ENCODE assay signal across 25 cellular contexts in genomic region chr19:10010939-10011338, GRCh38. TPM values are rescaled to one million over a fixed set of nuclear protein-coding genes. Genes with fewer than 3 reads are reported as not detected.
DNase-seq lines count a peak whose midpoint lies in the region; ATAC-seq and TF ChIP-seq lines count a peak whose summit lies in the region.
"Had no signal": no experiment of that assay in that cellular context is flagged by ENCODE, and none has a peak within 500 bp of the region (broad histone marks: within the 10 kb centered on the region; RNA-seq: fewer than 3 reads in every experiment).

No MANE protein-coding gene starts in this region.

- H4K91ac ChIP-seq in mesenchymal stem cell (ENCODE audit: low read length): no peak overlapping the region

- no peaks in the 10 kb centered on the region for H3K79me1 ChIP-seq in mesenchymal stem cell (replicated peaks; ENCODE audit: low read length, poor library complexity, severe bottlenecking)

- H3K27ac ChIP-seq in mammary epithelial cell (ENCODE audit: insufficient read depth, low read depth, low read length): no peak overlapping the region
- H3K27ac ChIP-seq in neural progenitor cell: no peak overlapping the region
- no peak overlapping the region for H3K27ac ChIP-seq in thyroid gland
- H3K27ac ChIP-seq in mesenchymal stem cell (ENCODE audit: low read length, poor library complexity, severe bottlenecking): no peak overlapping the region
- H3K27ac ChIP-seq: ascending aorta had no signal

- DNase-seq in natural killer cell (no peak), mammary epithelial cell (no peak), neural progenitor cell (ENCODE audit: low spot score) (no peak), thyroid gland (no peak), kidney tubule cell (ENCODE audit: low spot score) (no peak), mesenchymal stem cell (no peak), NCI-H345 (lab: John Stamatoyannopoulos, UW) (no peak)
- no peak for DNase-seq in natural killer cell treated with Interleukin-12 subunit alpha and Interleukin-12 subunit beta and Interleukin-15 and Interleukin-18, amount 100 ng/mL, for 72 hours (ENCODE audit: low spot score)
- DNase-seq: activated CD4-positive, alpha-beta T cell treated with anti-CD3 and anti-CD28 coated beads for 48 hours; activated naive CD4-positive, alpha-beta T cell treated with anti-CD3 and anti-CD28 coated beads, Interleukin-2, amount 50 U/mL, for 16 hours; activated T-cell treated with anti-CD3 and anti-CD28 coated beads, Interleukin-2, amount 50 U/mL, for 72 hours; effector CD8-positive, alpha-beta T cell; foreskin melanocyte; NCI-H1092; NCI-H187 treated with DMSO at 0.1 percent for 48 hours; NCI-H526; occipital lobe; substantia nigra; T-helper 2 cell had no signal

- intact Hi-C loops in natural killer cell (cut with micrococcal nuclease): no loop called here
- intact Hi-C loops in mammary epithelial cell (cut with micrococcal nuclease): no loop called here
- intact Hi-C loops in thyroid gland (cut with DNase I): no loop called here

- H3K18ac ChIP-seq in mesenchymal stem cell (ENCODE audit: low read depth in 1 of 2, low read length in 2 of 2): no peak overlapping the region

- no peak overlapping the region for H2BK12ac ChIP-seq in mesenchymal stem cell (ENCODE audit: low read length in 2 of 2)

- in situ Hi-C loops in mammary epithelial cell (cut with MboI; ENCODE audit: low sequenced_read_pairs in 2 of 2): no loop called here

- TF ChIP-seq CTCF in natural killer cell (IDR thresholded peaks at IDR 0.05) (no peak), mammary epithelial cell (conservative IDR thresholded peaks at IDR 0.05 in 1 of 2, IDR thresholded peaks at IDR 0.05 in 1 of 2; ENCODE audit: extremely low read depth in 1 of 2, insufficient read depth in 1 of 2, low read depth in 1 of 2, low read length in 2 of 2) (no peak), neural progenitor cell (IDR thresholded peaks at IDR 0.05) (no peak), thyroid gland (IDR thresholded peaks at IDR 0.05) (no peak)

- H3K27me3 Mint-ChIP-seq in natural killer cell (ENCODE audit: low read depth in 2 of 2): peaks cover 33 to 36% of the 10 kb centered on the region in 2 donors
- H3K27me3 Mint-ChIP-seq in natural killer cell treated with Interleukin-12 subunit alpha and Interleukin-12 subunit beta and Interleukin-15 and Interleukin-18, amount 100 ng/mL, for 72 hours: peaks cover 40 to 42% of the 10 kb centered on the region in 2 donors
- peaks cover 41% of the 10 kb centered on the region for H3K27me3 Mint-ChIP-seq in neural progenitor cell (ENCODE audit: insufficient read depth, low read depth)

- H2AK5ac ChIP-seq in mesenchymal stem cell (ENCODE audit: low read length, severe bottlenecking): no peak overlapping the region

- no peak for ATAC-seq in natural killer cell
- no peak for ATAC-seq in natural killer cell treated with Interleukin-12 subunit alpha and Interleukin-12 subunit beta and Interleukin-15 and Interleukin-18, amount 100 ng/mL, for 72 hours
- ATAC-seq: activated T-cell treated with anti-CD3 and anti-CD28 coated beads, Interleukin-2, amount 50 U/mL, for 72 hours had no signal

- no peak overlapping the region for H3K4ac ChIP-seq in mesenchymal stem cell (ENCODE audit: low read depth in 1 of 2, low read length in 2 of 2)

- no peak overlapping the region for H3K23ac ChIP-seq in mesenchymal stem cell (ENCODE audit: low read length in 2 of 2)

- peaks cover 15% of the 10 kb centered on the region for H3K4me1 ChIP-seq in mammary epithelial cell (ENCODE audit: insufficient read depth, low read length)
- no peaks in the 10 kb centered on the region for H3K4me1 ChIP-seq in neural progenitor cell
- H3K4me1 ChIP-seq in thyroid gland: peaks cover 0 to 4% of the 10 kb centered on the region in 2 donors
- H3K4me1 ChIP-seq in mesenchymal stem cell (ENCODE audit: control insufficient read depth, insufficient read depth, low read depth, low read length): peaks cover 25% of the 10 kb centered on the region
- H3K4me1 ChIP-seq: HAP-1 had no signal

- H3K27ac Mint-ChIP-seq in natural killer cell (no peak overlapping the region), neural progenitor cell (no peak overlapping the region)
- no peak overlapping the region for H3K27ac Mint-ChIP-seq in natural killer cell treated with Interleukin-12 subunit alpha and Interleukin-12 subunit beta and Interleukin-15 and Interleukin-18, amount 100 ng/mL, for 72 hours
- H3K27ac Mint-ChIP-seq: activated T-cell treated with anti-CD3 and anti-CD28 coated beads, Interleukin-2, amount 50 U/mL, for 72 hours; CD14-positive monocyte; memory B cell had no signal

- no peaks in the 10 kb centered on the region for H3K27me3 ChIP-seq in mammary epithelial cell (ENCODE audit: insufficient read depth, low read length)
- peaks cover 74% of the 10 kb centered on the region for H3K27me3 ChIP-seq in neural progenitor cell
- H3K27me3 ChIP-seq in thyroid gland: peaks cover 4% of the 10 kb centered on the region
- peaks cover 6 to 52% of the 10 kb centered on the region in 2 experiments for H3K27me3 ChIP-seq in mesenchymal stem cell (ENCODE audit: control insufficient read depth in 1 of 2, insufficient read depth in 1 of 2, low read length in 2 of 2)
- H3K27me3 ChIP-seq: ascending aorta had no signal

- H3K36me3 ChIP-seq in mammary epithelial cell (ENCODE audit: insufficient read depth, low read length) (no peaks in the 10 kb centered on the region), neural progenitor cell (no peaks in the 10 kb centered on the region), thyroid gland (no peaks in the 10 kb centered on the region), mesenchymal stem cell (ENCODE audit: control insufficient read depth in 1 of 2, insufficient read depth in 2 of 2, low read depth in 1 of 2, low read length in 2 of 2) (no peaks in the 10 kb centered on the region)
- H3K36me3 ChIP-seq: ascending aorta, HAP-1 had no signal

- peak overlapping the region; percentile 82 for H3K4me2 ChIP-seq in mammary epithelial cell (ENCODE audit: insufficient read depth, low read depth, low read length)
- no peak overlapping the region for H3K4me2 ChIP-seq in neural progenitor cell
- no peak overlapping the region for H3K4me2 ChIP-seq in mesenchymal stem cell (ENCODE audit: low read length, poor library complexity, severe bottlenecking)

- no TSS peak for BruUV-seq in mammary epithelial cell (replicated peaks; lab: Mats Ljungman, UMichigan)

- H3K4me3 Mint-ChIP-seq in natural killer cell (peak overlapping the region; percentile 29), neural progenitor cell (peak overlapping the region; percentile 28)
- H3K4me3 Mint-ChIP-seq in natural killer cell treated with Interleukin-12 subunit alpha and Interleukin-12 subunit beta and Interleukin-15 and Interleukin-18, amount 100 ng/mL, for 72 hours: no peak overlapping the region
- H3K4me3 Mint-ChIP-seq: activated T-cell treated with anti-CD3 and anti-CD28 coated beads, Interleukin-2, amount 50 U/mL, for 72 hours; memory B cell had no signal

- H4K20me1 ChIP-seq in mammary epithelial cell (ENCODE audit: insufficient read depth, low read length): no peaks in the 10 kb centered on the region
- H4K20me1 ChIP-seq in neural progenitor cell (ENCODE audit: low read depth): peaks cover 22% of the 10 kb centered on the region

- H4K8ac ChIP-seq in mesenchymal stem cell (ENCODE audit: low read length): no peak overlapping the region

- H3K79me2 ChIP-seq in mammary epithelial cell (ENCODE audit: insufficient read depth, low read length) (no peaks in the 10 kb centered on the region), neural progenitor cell (ENCODE audit: low read depth) (no peaks in the 10 kb centered on the region)

- no peaks in the 10 kb centered on the region for H3F3A ChIP-seq in neural progenitor cell (ENCODE audit: low read depth)

- H3K36me3 Mint-ChIP-seq in natural killer cell (no peaks in the 10 kb centered on the region), neural progenitor cell (no peaks in the 10 kb centered on the region)
- no peaks in the 10 kb centered on the region for H3K36me3 Mint-ChIP-seq in natural killer cell treated with Interleukin-12 subunit alpha and Interleukin-12 subunit beta and Interleukin-15 and Interleukin-18, amount 100 ng/mL, for 72 hours

- dilution Hi-C loops in mammary epithelial cell (cut with HindIII; ENCODE audit: low sequenced_read_pairs): loop anchor here (10.0 kb wide), 1 partner anchor 84 kb away; no protein-coding TSS in a partner anchor

- H3K9ac ChIP-seq in mammary epithelial cell (ENCODE audit: insufficient read depth, low read length) (no peak overlapping the region), neural progenitor cell (no peak overlapping the region), mesenchymal stem cell (ENCODE audit: low read length) (no peak overlapping the region)

- H3K4me1 Mint-ChIP-seq in natural killer cell (peaks cover 26 to 45% of the 10 kb centered on the region in 2 donors), neural progenitor cell (peaks cover 29% of the 10 kb centered on the region)
- H3K4me1 Mint-ChIP-seq in natural killer cell treated with Interleukin-12 subunit alpha and Interleukin-12 subunit beta and Interleukin-15 and Interleukin-18, amount 100 ng/mL, for 72 hours (ENCODE audit: low read depth in 2 of 2): peaks cover 32 to 35% of the 10 kb centered on the region in 2 donors

- no peak for TF ChIP-seq POLR2A in thyroid gland (IDR thresholded peaks at IDR 0.05)

- H2BK120ac ChIP-seq in mesenchymal stem cell (ENCODE audit: low read depth, low read length): no peak overlapping the region

- no peak overlapping the region for H2BK5ac ChIP-seq in mesenchymal stem cell (ENCODE audit: low read depth, low read length, poor library complexity, severe bottlenecking)

- no peak overlapping the region for H2BK15ac ChIP-seq in mesenchymal stem cell (ENCODE audit: low read depth, poor library complexity, severe bottlenecking)

- H3K4me3 ChIP-seq in mammary epithelial cell (replicated peaks in 1 of 3; ENCODE audit: insufficient read depth in 1 of 3, low read depth in 2 of 3, low read length in 3 of 3): no peak overlapping the region
- no peak overlapping the region for H3K4me3 ChIP-seq in neural progenitor cell
- no peak overlapping the region for H3K4me3 ChIP-seq in thyroid gland (replicated peaks in 1 of 3)
- H3K4me3 ChIP-seq in mesenchymal stem cell (ENCODE audit: insufficient read depth in 1 of 2, low read depth in 1 of 2, low read length in 2 of 2): peak overlapping the region in 1 of 2 experiments; percentile 78
- H3K4me3 ChIP-seq: HAP-1 had no signal

- 61% methylated on average over 9 of the region's 9 CpGs for WGBS in mammary epithelial cell (ENCODE audit: low coverage, missing lambda C conversion rate)
- 82 to 87% methylated on average over 9 of the region's 9 CpGs for WGBS in thyroid gland, 2 donors
- 87% methylated on average over 9 of the region's 9 CpGs for WGBS in mesenchymal stem cell

- H3K9me3 ChIP-seq in mammary epithelial cell (replicated peaks; ENCODE audit: insufficient read depth, low read length): no peaks in the 10 kb centered on the region
- H3K9me3 ChIP-seq in neural progenitor cell (ENCODE audit: low read depth): no peaks in the 10 kb centered on the region
- H3K9me3 ChIP-seq in thyroid gland: no peaks in the 10 kb centered on the region
- no peaks in the 10 kb centered on the region for H3K9me3 ChIP-seq in mesenchymal stem cell (ENCODE audit: control insufficient read depth, low read length)
- H3K9me3 ChIP-seq: ascending aorta, HAP-1 had no signal

- H3K9me3 Mint-ChIP-seq in natural killer cell (no peaks in the 10 kb centered on the region), neural progenitor cell (peaks cover 8% of the 10 kb centered on the region)
- no peaks in the 10 kb centered on the region for H3K9me3 Mint-ChIP-seq in natural killer cell treated with Interleukin-12 subunit alpha and Interleukin-12 subunit beta and Interleukin-15 and Interleukin-18, amount 100 ng/mL, for 72 hours
- H3K9me3 Mint-ChIP-seq: activated T-cell treated with anti-CD3 and anti-CD28 coated beads, Interleukin-2, amount 50 U/mL, for 72 hours had no signal

- H3K14ac ChIP-seq in mesenchymal stem cell (ENCODE audit: low read length in 2 of 2): no peak overlapping the region

- no peak overlapping the region for H2AFZ ChIP-seq in mammary epithelial cell (ENCODE audit: low read depth, low read length)
- no peak overlapping the region for H2AFZ ChIP-seq in neural progenitor cell (replicated peaks)
- no peak overlapping the region for H2AFZ ChIP-seq in mesenchymal stem cell (ENCODE audit: low read depth, low read length)

- CTCF ChIA-PET in mammary epithelial cell (lab: Charles Lee; ENCODE audit: low non-redundant PET): no interaction called here

RNA-seq across cellular contexts. Expression of gene COL5A3, which starts 0.6 kb away (rescaled TPM):
- total RNA-seq in natural killer cell: 1 to 10 TPM in 1 of 3 donors, under 1 TPM in 2; 0.33 to 6.6 (median 0.63) TPM
- total RNA-seq in natural killer cell treated with Interleukin-12 subunit alpha and Interleukin-12 subunit beta and Interleukin-15 and Interleukin-18, amount 100 ng/mL, for 72 hours: not detected
- 1 to 10 TPM in 1 of 2 donors, under 1 TPM in 1; 0.33 to 4.5 TPM for total RNA-seq in mammary epithelial cell
- polyA plus RNA-seq in mammary epithelial cell: 1.2 TPM
- 1.4 TPM for polyA minus RNA-seq in mammary epithelial cell
- 0.15 TPM in 1 of 2 replicates, not detected in the other for total RNA-seq in neural progenitor cell (ENCODE audit: low replicate concordance)
- 10 to 100 TPM in 1 of 4 donors, 1 to 10 TPM in 3; 2.0 to 10.1 (median 5.3) TPM for total RNA-seq in thyroid gland
- polyA plus RNA-seq in mesenchymal stem cell (2013, experiment 1 of 2): 4.7 TPM
- 4.2 TPM for polyA plus RNA-seq in mesenchymal stem cell (2013, experiment 2 of 2)
- polyA plus RNA-seq: CD14-positive monocyte had no signal

RNA-seq across cellular contexts. Expression of gene RDH8, which starts 2.3 kb away (rescaled TPM):
- total RNA-seq in natural killer cell (not detected), mammary epithelial cell (not detected), neural progenitor cell (ENCODE audit: low replicate concordance) (not detected in 2 replicates), thyroid gland (not detected)
- total RNA-seq in natural killer cell treated with Interleukin-12 subunit alpha and Interleukin-12 subunit beta and Interleukin-15 and Interleukin-18, amount 100 ng/mL, for 72 hours: not detected
- polyA plus RNA-seq in mammary epithelial cell: not detected
- polyA minus RNA-seq in mammary epithelial cell: not detected
- not detected for polyA plus RNA-seq in mesenchymal stem cell (2013, experiment 1 of 2)
- not detected for polyA plus RNA-seq in mesenchymal stem cell (2013, experiment 2 of 2)
- total RNA-seq: activated T-cell treated with anti-CD3 and anti-CD28 coated beads, Interleukin-2, amount 50 U/mL, for 72 hours; ascending aorta; epithelial cell of proximal tubule; kidney epithelial cell; occipital lobe had no signal
- polyA plus RNA-seq: CD14-positive monocyte had no signal
